In the genomic region with DNA sequence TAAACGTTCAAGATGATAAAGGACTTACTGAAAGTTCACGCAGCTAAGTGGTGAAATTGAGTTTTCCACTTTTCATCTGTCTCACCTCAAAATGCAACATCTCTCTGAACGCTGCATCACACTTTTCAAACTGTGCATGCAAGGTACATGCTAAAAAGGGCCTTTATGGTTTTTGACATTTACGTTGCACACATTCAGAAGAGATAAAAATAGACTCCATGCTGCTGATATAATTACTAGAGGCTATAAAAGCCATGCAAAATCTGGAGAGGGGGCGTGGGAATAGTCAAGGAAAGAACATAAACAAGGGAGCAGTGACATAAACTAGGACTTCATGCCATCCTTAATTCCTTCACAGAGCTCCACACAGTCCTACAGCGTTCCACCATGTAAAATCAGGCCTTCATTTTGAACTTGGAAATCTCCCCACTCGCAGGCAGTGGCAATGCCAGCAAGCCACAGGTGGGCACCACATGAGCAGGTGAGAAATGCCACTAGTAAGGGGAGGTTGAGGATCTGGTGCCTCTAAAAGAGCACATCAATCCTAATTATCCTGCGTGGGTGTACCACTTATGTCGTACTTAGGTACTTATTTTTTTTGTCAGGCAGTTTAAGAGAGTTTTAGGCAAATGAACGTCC, we compare ENCODE assay signal across 1 cellular context.
TF ChIP-seq lines count a peak whose summit lies in the region.

No MANE protein-coding gene starts in this region.

TF ChIP-seq in GM23338, 12 proteins besides CTCF, POLR2A, EP300 and RAD21 (continued from another document):
- TF ChIP-seq, protein P1, sequence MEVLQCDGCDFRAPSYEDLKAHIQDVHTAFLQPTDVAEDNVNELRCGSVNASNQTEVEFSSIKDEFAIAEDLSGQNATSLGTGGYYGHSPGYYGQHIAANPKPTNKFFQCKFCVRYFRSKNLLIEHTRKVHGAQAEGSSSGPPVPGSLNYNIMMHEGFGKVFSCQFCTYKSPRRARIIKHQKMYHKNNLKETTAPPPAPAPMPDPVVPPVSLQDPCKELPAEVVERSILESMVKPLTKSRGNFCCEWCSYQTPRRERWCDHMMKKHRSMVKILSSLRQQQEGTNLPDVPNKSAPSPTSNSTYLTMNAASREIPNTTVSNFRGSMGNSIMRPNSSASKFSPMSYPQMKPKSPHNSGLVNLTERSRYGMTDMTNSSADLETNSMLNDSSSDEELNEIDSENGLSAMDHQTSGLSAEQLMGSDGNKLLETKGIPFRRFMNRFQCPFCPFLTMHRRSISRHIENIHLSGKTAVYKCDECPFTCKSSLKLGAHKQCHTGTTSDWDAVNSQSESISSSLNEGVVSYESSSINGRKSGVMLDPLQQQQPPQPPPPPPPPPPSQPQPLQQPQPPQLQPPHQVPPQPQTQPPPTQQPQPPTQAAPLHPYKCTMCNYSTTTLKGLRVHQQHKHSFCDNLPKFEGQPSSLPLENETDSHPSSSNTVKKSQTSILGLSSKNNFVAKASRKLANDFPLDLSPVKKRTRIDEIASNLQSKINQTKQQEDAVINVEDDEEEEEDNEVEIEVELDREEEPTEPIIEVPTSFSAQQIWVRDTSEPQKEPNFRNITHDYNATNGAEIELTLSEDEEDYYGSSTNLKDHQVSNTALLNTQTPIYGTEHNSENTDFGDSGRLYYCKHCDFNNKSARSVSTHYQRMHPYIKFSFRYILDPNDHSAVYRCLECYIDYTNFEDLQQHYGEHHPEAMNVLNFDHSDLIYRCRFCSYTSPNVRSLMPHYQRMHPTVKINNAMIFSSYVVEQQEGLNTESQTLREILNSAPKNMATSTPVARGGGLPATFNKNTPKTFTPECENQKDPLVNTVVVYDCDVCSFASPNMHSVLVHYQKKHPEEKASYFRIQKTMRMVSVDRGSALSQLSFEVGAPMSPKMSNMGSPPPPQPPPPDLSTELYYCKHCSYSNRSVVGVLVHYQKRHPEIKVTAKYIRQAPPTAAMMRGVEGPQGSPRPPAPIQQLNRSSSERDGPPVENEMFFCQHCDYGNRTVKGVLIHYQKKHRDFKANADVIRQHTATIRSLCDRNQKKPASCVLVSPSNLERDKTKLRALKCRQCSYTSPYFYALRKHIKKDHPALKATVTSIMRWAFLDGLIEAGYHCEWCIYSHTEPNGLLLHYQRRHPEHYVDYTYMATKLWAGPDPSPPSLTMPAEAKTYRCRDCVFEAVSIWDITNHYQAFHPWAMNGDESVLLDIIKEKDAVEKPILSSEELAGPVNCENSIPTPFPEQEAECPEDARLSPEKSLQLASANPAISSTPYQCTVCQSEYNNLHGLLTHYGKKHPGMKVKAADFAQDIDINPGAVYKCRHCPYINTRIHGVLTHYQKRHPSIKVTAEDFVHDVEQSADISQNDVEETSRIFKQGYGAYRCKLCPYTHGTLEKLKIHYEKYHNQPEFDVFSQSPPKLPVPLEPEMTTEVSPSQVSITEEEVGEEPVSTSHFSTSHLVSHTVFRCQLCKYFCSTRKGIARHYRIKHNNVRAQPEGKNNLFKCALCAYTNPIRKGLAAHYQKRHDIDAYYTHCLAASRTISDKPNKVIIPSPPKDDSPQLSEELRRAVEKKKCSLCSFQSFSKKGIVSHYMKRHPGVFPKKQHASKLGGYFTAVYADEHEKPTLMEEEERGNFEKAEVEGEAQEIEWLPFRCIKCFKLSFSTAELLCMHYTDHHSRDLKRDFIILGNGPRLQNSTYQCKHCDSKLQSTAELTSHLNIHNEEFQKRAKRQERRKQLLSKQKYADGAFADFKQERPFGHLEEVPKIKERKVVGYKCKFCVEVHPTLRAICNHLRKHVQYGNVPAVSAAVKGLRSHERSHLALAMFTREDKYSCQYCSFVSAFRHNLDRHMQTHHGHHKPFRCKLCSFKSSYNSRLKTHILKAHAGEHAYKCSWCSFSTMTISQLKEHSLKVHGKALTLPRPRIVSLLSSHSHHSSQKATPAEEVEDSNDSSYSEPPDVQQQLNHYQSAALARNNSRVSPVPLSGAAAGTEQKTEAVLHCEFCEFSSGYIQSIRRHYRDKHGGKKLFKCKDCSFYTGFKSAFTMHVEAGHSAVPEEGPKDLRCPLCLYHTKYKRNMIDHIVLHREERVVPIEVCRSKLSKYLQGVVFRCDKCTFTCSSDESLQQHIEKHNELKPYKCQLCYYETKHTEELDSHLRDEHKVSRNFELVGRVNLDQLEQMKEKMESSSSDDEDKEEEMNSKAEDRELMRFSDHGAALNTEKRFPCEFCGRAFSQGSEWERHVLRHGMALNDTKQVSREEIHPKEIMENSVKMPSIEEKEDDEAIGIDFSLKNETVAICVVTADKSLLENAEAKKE (CRISPR knock-in tag; IDR thresholded peaks at IDR 0.05): no peak
- TF ChIP-seq ZNF114 (CRISPR knock-in tag; IDR thresholded peaks at IDR 0.05) (no peak), STAT1 (IDR thresholded peaks at IDR 0.05; ENCODE audit: unreplicated experiment) (no peak), NANOG (IDR thresholded peaks at IDR 0.05; ENCODE audit: borderline replicate concordance) (no peak), EZH2 (IDR thresholded peaks at IDR 0.05; ENCODE audit: low read depth, unreplicated experiment) (no peak)
- TF ChIP-seq, protein P2, sequence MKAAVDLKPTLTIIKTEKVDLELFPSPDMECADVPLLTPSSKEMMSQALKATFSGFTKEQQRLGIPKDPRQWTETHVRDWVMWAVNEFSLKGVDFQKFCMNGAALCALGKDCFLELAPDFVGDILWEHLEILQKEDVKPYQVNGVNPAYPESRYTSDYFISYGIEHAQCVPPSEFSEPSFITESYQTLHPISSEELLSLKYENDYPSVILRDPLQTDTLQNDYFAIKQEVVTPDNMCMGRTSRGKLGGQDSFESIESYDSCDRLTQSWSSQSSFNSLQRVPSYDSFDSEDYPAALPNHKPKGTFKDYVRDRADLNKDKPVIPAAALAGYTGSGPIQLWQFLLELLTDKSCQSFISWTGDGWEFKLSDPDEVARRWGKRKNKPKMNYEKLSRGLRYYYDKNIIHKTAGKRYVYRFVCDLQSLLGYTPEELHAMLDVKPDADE (IDR thresholded peaks at IDR 0.05): no peak
